In genomic region chr11:57523419-57523818, GRCh38 we compare ENCODE assay signal across 22 cellular contexts. TPM values are rescaled to one million over a fixed set of nuclear protein-coding genes. Genes with fewer than 3 reads are reported as not detected.
"Had no signal": no experiment of that assay in that cellular context is flagged by ENCODE, and none has a peak within 500 bp of the region (broad histone marks: within the 10 kb centered on the region; RNA-seq: fewer than 3 reads in every experiment).

No MANE protein-coding gene starts in this region.

- DNase-seq: IMR-90, Kasumi-1, MM.1S, NCI-H1092 treated with DMSO at 0.1 percent for 48 hours, NCI-H1436, NCI-H187, NCI-H2029, NCI-H2081 treated with DMSO at 0.1 percent for 48 hours, NCI-H2171, NCI-H226, NCI-H446, NCI-H510A, NCI-H524 treated with DMSO at 0.1 percent for 48 hours, NCI-H69, NCI-H774, SHP77, SK-N-SH had no signal

- H3K4me2 ChIP-seq: KMS-11, SK-N-SH had no signal

- H3K9ac ChIP-seq: KMS-11, SK-N-SH had no signal

- H3K27ac ChIP-seq: KMS-11, RWPE1 had no signal

- H3K9me3 ChIP-seq: SK-N-SH had no signal

RNA-seq across cellular contexts. Expression of gene SMTNL1, which starts 14.0 kb away (rescaled TPM):
- total RNA-seq: HT-29, IMR-90, M059J, SK-MEL-5 had no signal
- polyA plus RNA-seq: IMR-90, SK-N-SH had no signal
